17 cellular contexts compared by ENCODE assay signal in genomic region chr2:95316466-95317122, GRCh38. TPM values are rescaled to one million over a fixed set of nuclear protein-coding genes. Genes with fewer than 3 reads are reported as not detected.
A peak's percentile ranks its signal among the peaks of the same experiment; 100 is the strongest.
DNase-seq lines count a peak whose midpoint lies in the region; ATAC-seq and TF ChIP-seq lines count a peak whose summit lies in the region.
"Had no signal": no experiment of that assay in that cellular context is flagged by ENCODE, and none has a peak within 500 bp of the region (broad histone marks: within the 10 kb centered on the region; RNA-seq: fewer than 3 reads in every experiment).

No MANE protein-coding gene starts in this region.

- TF ChIP-seq POLR2A in thyroid gland (IDR thresholded peaks at IDR 0.05) = no peak

- H3K27me3 ChIP-seq in DND-41 (ENCODE audit: insufficient read depth, low read length, poor library complexity) (no peaks in the 10 kb centered on the region), neuronal stem cell (ENCODE audit: control insufficient read depth in 3 of 3, insufficient read depth in 3 of 3, low read depth in 1 of 3, low read length in 3 of 3) (peaks cover 0 to 24% (median 0%) of the 10 kb centered on the region in 3 experiments), thyroid gland (no peaks in the 10 kb centered on the region)
- H3K27me3 ChIP-seq: ovary had no signal

- H3K27ac ChIP-seq in DND-41 (ENCODE audit: low read length) (peak overlapping the region; percentile 71), neuronal stem cell (replicated peaks; ENCODE audit: low read length) (no peak overlapping the region), thyroid gland (no peak overlapping the region)
- H3K27ac ChIP-seq: heart right ventricle, ovary, VCaP had no signal

- H3K4me1 ChIP-seq in DND-41 (ENCODE audit: insufficient read depth, low read length) (peaks cover 34% of the 10 kb centered on the region), neuronal stem cell (ENCODE audit: control insufficient read depth in 2 of 2, insufficient read depth in 1 of 2, low read depth in 1 of 2, low read length in 2 of 2) (peaks cover 2 to 15% of the 10 kb centered on the region in 2 donors), thyroid gland (peaks cover 0 to 7% of the 10 kb centered on the region in 2 donors)
- H3K4me1 ChIP-seq: Caco-2, heart right ventricle had no signal

- H3K9me3 ChIP-seq in DND-41 (ENCODE audit: insufficient read depth, low read length, severe bottlenecking) (no peaks in the 10 kb centered on the region), neuronal stem cell (replicated peaks in 1 of 2; ENCODE audit: control insufficient read depth in 2 of 2, insufficient read depth in 1 of 2, low read depth in 1 of 2, low read length in 2 of 2) (no peaks in the 10 kb centered on the region), thyroid gland (no peaks in the 10 kb centered on the region)
- H3K9me3 ChIP-seq: Caco-2, heart right ventricle, ovary had no signal

- H3K4ac ChIP-seq in neuronal stem cell (ENCODE audit: low read length) = no peak overlapping the region

- no peak overlapping the region for H2BK5ac ChIP-seq in neuronal stem cell (ENCODE audit: low read length)

- no peak overlapping the region for H4K8ac ChIP-seq in neuronal stem cell (ENCODE audit: low read depth, low read length)

- no peaks in the 10 kb centered on the region for H3K79me1 ChIP-seq in neuronal stem cell (ENCODE audit: low read depth, low read length)

- H2AFZ ChIP-seq in DND-41 (ENCODE audit: low read depth, low read length) = no peak overlapping the region
- no peak overlapping the region for H2AFZ ChIP-seq in neuronal stem cell (ENCODE audit: low read length)

- intact Hi-C loops in thyroid gland (cut with DNase I) = loop anchor here (5.0 kb wide), 1 partner anchor 84 kb away; no protein-coding TSS in a partner anchor

- H3K79me2 ChIP-seq in DND-41 (ENCODE audit: insufficient read depth, low read length) = no peaks in the 10 kb centered on the region

- no CpG with 5 or more reads among the region's 8 CpGs for WGBS in neuronal stem cell (ENCODE audit: extremely low coverage in 2 of 2, insufficient read length in 2 of 2, insufficient replicate concordance in 1 of 2), 2 donors
- WGBS in thyroid gland, 2 donors = 88 to 90% methylated on average over 6 to 7 of the region's 8 CpGs

- H3K18ac ChIP-seq in neuronal stem cell (ENCODE audit: low read length) = no peak overlapping the region

- TF ChIP-seq CTCF in DND-41 (IDR thresholded peaks at IDR 0.05; ENCODE audit: borderline replicate concordance, extremely low read depth, low read length, poor library complexity, severe bottlenecking) (no peak), choroid plexus epithelial cell (conservative IDR thresholded peaks at IDR 0.05; ENCODE audit: low read depth, low read length) (no peak), thyroid gland (IDR thresholded peaks at IDR 0.05) (no peak)

- DNase-seq in DND-41 (no peak), MV-4-11 (lab: John Stamatoyannopoulos, UW) (peak; percentile 83), choroid plexus epithelial cell (ENCODE audit: low read depth) (peak; percentile 20), neuronal stem cell (ENCODE audit: low spot score) (no peak), thyroid gland (no peak), NCI-H2196 (lab: John Stamatoyannopoulos, UW; ENCODE audit: unreplicated experiment) (no peak), Kasumi-1 (lab: John Stamatoyannopoulos, UW) (no peak)
- DNase-seq: activated CD8-positive, alpha-beta memory T cell treated with anti-CD3 and anti-CD28 coated beads, Interleukin-2, amount 50 U/mL, for 4 hours; Caco-2; ovary; stimulated activated CD4-positive, alpha-beta T cell treated with anti-CD3 and anti-CD28 coated beads, Interleukin-2, amount 100 ng/mL, for 24 hours; stimulated activated naive CD4-positive, alpha-beta T cell had no signal

- H4K20me1 ChIP-seq in DND-41 (ENCODE audit: insufficient read depth, low read length) = no peaks in the 10 kb centered on the region

- H3K4me3 ChIP-seq in DND-41 (ENCODE audit: low read depth in 1 of 2, low read length in 2 of 2) (no peak overlapping the region), choroid plexus epithelial cell (ENCODE audit: low read depth, low read length) (no peak overlapping the region), neuronal stem cell (ENCODE audit: low read length in 2 of 2) (no peak overlapping the region), thyroid gland (replicated peaks in 1 of 3) (no peak overlapping the region)
- H3K4me3 ChIP-seq: heart right ventricle, ovary had no signal

- peak; percentile 37; the same call in 1 of the 3 replicates for ATAC-seq in DND-41 (ENCODE audit: insufficient read depth, low read depth)
- no peak for ATAC-seq in HG03095 (IDR thresholded peaks at IDR 0.05; ENCODE audit: unreplicated experiment)
- ATAC-seq: HCT116, heart right ventricle had no signal

- no peak overlapping the region for H2BK120ac ChIP-seq in neuronal stem cell (ENCODE audit: low read depth, low read length)

- H3K36me3 ChIP-seq in DND-41 (ENCODE audit: insufficient read depth, low read length) = no peaks in the 10 kb centered on the region
- no peaks in the 10 kb centered on the region for H3K36me3 ChIP-seq in neuronal stem cell (replicated peaks in 1 of 2; ENCODE audit: control insufficient read depth in 2 of 2, insufficient read depth in 2 of 2, low read length in 2 of 2)
- no peaks in the 10 kb centered on the region for H3K36me3 ChIP-seq in thyroid gland
- H3K36me3 ChIP-seq: heart right ventricle, ovary had no signal

- no peak overlapping the region for H3K4me2 ChIP-seq in DND-41 (ENCODE audit: insufficient read depth, low read length)
- no peak overlapping the region for H3K4me2 ChIP-seq in neuronal stem cell (ENCODE audit: insufficient read depth, low read length, poor library complexity, severe bottlenecking)

- no peak overlapping the region for H3K14ac ChIP-seq in neuronal stem cell (ENCODE audit: low read length)

- H3K23ac ChIP-seq in neuronal stem cell (ENCODE audit: low read depth, low read length, poor library complexity) = no peak overlapping the region

- peak overlapping the region; percentile 85 for H2AK5ac ChIP-seq in neuronal stem cell (ENCODE audit: low read depth, low read length)

- no peak overlapping the region for H2BK15ac ChIP-seq in neuronal stem cell (ENCODE audit: low read length)

- H3K9ac ChIP-seq in DND-41 (ENCODE audit: low read depth, low read length) = peak overlapping the region; percentile 44; the same call in 1 of the 2 replicates
- no peak overlapping the region for H3K9ac ChIP-seq in neuronal stem cell (ENCODE audit: low read depth, low read length, poor library complexity)

- no peak overlapping the region for H2BK12ac ChIP-seq in neuronal stem cell (ENCODE audit: low read length)

- no peak overlapping the region for H4K91ac ChIP-seq in neuronal stem cell (ENCODE audit: low read depth, low read length, poor library complexity)

RNA-seq across cellular contexts. Expression of gene KCNIP3, which starts 19.4 kb away (rescaled TPM):
- 2.7 TPM for polyA plus RNA-seq in neuronal stem cell (2013, experiment 1 of 2)
- polyA plus RNA-seq in neuronal stem cell (2013, experiment 2 of 2) = 2.7 TPM
- total RNA-seq in thyroid gland = 10 to 100 TPM; 37.1 to 66.5 (median 51.1) TPM
- total RNA-seq: Caco-2, lung microvascular endothelial cell had no signal

RNA-seq across cellular contexts. Expression of gene PROM2, which starts 42.3 kb away (rescaled TPM):
- 1.5 TPM for polyA plus RNA-seq in neuronal stem cell (2013, experiment 1 of 2)
- 0.83 TPM for polyA plus RNA-seq in neuronal stem cell (2013, experiment 2 of 2)
- 10 to 100 TPM; 16.7 to 24.3 (median 22.0) TPM for total RNA-seq in thyroid gland

Comparison
In these comparisons a context has a peak if more than half of its experiments do, and no peak if none do; other contexts are left out.
1. DNase-seq: peak in MV-4-11 (single experiment) and choroid plexus epithelial cell (single experiment); none in DND-41 (single experiment), neuronal stem cell (single experiment), thyroid gland (0 of 2), NCI-H2196 (single experiment) and Kasumi-1 (0 of 2).